Comparison of ENCODE assay signal across 9 cellular contexts in the genomic region with DNA sequence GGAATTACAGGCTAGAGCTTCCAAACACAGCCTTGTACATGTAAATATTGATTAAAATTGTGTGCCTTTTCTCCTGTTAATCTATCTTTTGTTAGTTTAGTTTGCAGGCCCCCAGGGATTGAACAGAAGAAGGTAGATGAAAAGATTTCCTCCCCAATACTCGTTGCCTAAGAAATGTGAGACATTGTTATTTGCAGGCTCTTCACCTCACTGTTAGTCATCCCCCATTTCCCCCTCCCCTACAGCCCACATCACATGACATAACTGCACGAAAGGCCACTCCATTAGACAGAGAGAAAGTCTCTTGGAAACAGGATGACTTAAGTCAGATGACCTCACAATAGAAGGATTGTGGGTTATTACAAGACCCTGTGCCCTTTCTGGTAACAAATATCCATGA. TPM values are rescaled to one million over a fixed set of nuclear protein-coding genes. Genes with fewer than 3 reads are reported as not detected.
A peak's percentile ranks its signal among the peaks of the same experiment; 100 is the strongest.
DNase-seq lines count a peak whose midpoint lies in the region; ATAC-seq and TF ChIP-seq lines count a peak whose summit lies in the region.
"Had no signal": no experiment of that assay in that cellular context is flagged by ENCODE, and none has a peak within 500 bp of the region (broad histone marks: within the 10 kb centered on the region; RNA-seq: fewer than 3 reads in every experiment).

No MANE protein-coding gene starts in this region.

- TF ChIP-seq EP300 in sigmoid colon (IDR thresholded peaks at IDR 0.05), result no peak

- no peaks in the 10 kb centered on the region for H3K36me3 ChIP-seq in sigmoid colon

- WGBS in sigmoid colon, 2 donors, result 29 to 58% methylated on average over 2 of the region's 2 CpGs

- H3K27me3 ChIP-seq in sigmoid colon, result no peaks in the 10 kb centered on the region

- no peak for TF ChIP-seq POLR2A in sigmoid colon (IDR thresholded peaks at IDR 0.05)

- ATAC-seq in GM21367 (IDR thresholded peaks at IDR 0.05; ENCODE audit: unreplicated experiment), result no peak
- ATAC-seq in GM19395 (IDR thresholded peaks at IDR 0.05; ENCODE audit: unreplicated experiment), result no peak

- no peak for TF ChIP-seq CTCF in sigmoid colon (IDR thresholded peaks at IDR 0.05)

- intact Hi-C loops in sigmoid colon (cut with DNase I), result loop anchor here (5.0 kb wide), 1 partner anchor 469 kb away; no protein-coding TSS in a partner anchor

- no peaks in the 10 kb centered on the region for H3K9me3 ChIP-seq in sigmoid colon

- H3K4me3 ChIP-seq in sigmoid colon, result no peak overlapping the region

- DNase-seq in HK-2 (ENCODE audit: unreplicated experiment) (peak; percentile 45), RPMI7951 (ENCODE audit: low read depth) (peak; percentile 87), foreskin melanocyte (peak; percentile 90), sigmoid colon (peak; percentile 74), OCI-M2 (lab: John Stamatoyannopoulos, UW; ENCODE audit: unreplicated experiment) (no peak), T-helper 2 cell (no peak)

- H3K27ac ChIP-seq in sigmoid colon, result peak overlapping the region; percentile 29 to 78 (median 71)
- H3K27ac ChIP-seq: VCaP had no signal

- peaks cover 0 to 19% (median 9%) of the 10 kb centered on the region in 4 donors for H3K4me1 ChIP-seq in sigmoid colon

RNA-seq across cellular contexts. Expression of a gene that starts 13.3 kb away (rescaled TPM):
- total RNA-seq in RPMI7951 (2014; rRNA removed; shearing (Covaris generic)), result 16.0 and 16.6 TPM in 2 replicates
- total RNA-seq in sigmoid colon, result 10 to 100 TPM; 34.6 to 77.5 (median 54.6) TPM
- 1 to 10 TPM; 3.2 to 9.3 (median 3.6) TPM for polyA plus RNA-seq in sigmoid colon

Comparison
In these comparisons a context has a peak if more than half of its experiments do, and no peak if none do; other contexts are left out.
1. DNase-seq: peak in HK-2 (single experiment), RPMI7951 (single experiment), foreskin melanocyte (single experiment) and sigmoid colon (single experiment); none in OCI-M2 (single experiment) and T-helper 2 cell (0 of 5).